10 cellular contexts compared by ENCODE assay signal in the genomic region with DNA sequence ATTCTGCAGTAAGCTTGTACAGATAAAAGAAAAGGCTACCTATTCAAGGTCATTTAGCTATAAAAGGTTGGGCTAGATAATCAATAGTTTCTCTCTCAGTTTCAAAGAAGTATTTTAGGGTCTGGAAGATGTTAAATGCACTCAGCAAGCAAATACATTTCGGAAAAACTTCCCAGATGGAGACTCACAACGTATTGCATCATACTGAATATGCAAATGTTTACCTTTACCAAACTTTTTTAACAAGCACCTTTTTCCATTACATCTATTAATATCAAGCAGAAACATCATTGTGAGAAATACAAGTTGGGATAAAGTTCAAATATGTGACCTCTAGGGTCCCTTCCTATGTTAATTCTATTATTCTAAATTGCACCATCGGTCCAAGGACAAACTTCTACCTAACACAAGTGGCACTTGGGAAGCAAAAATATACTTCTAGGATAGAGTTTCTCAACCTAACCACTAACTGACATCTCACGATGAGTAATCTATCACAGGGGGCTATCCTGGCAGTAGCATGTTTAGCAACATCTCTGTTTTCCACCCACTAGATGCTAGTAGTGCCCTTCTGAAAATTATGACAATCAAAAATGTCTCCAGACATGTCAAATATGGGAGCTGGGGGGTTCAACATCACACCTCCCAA. TPM values are rescaled to one million over a fixed set of nuclear protein-coding genes. Genes with fewer than 3 reads are reported as not detected.
A peak's percentile ranks its signal among the peaks of the same experiment; 100 is the strongest.
DNase-seq lines count a peak whose midpoint lies in the region; ATAC-seq, FAIRE-seq and TF ChIP-seq lines count a peak whose summit lies in the region.
"Had no signal": no experiment of that assay in that cellular context is flagged by ENCODE, and none has a peak within 500 bp of the region (broad histone marks: within the 10 kb centered on the region; RNA-seq: fewer than 3 reads in every experiment).

No MANE protein-coding gene starts in this region.

- H3K27me3 Mint-ChIP-seq in activated CD4-positive, alpha-beta T cell treated with anti-CD3 and anti-CD28 coated beads, Interleukin-2, amount 10 ng/mL, durations not matched to agents 24 days and 14 days, result no peaks in the 10 kb centered on the region
- H3K27me3 Mint-ChIP-seq in endodermal cell (ENCODE audit: insufficient read depth) (no peaks in the 10 kb centered on the region), neural progenitor cell (ENCODE audit: insufficient read depth, low read depth) (peaks cover 2% of the 10 kb centered on the region)

- DNase-seq in activated CD4-positive, alpha-beta T cell treated with anti-CD3 and anti-CD28 coated beads, Interleukin-2, amount 10 ng/mL, durations not matched to agents 24 days and 14 days, result no peak
- no peak for DNase-seq in activated CD4-positive, alpha-beta T cell treated with anti-CD3 and anti-CD28 coated beads, Interleukin-2, amount 50 U/mL, for 4 hours
- DNase-seq in PC-3 (peak; percentile 74), endodermal cell (no peak), dedifferentiated amniotic fluid mesenchymal stem cell (ENCODE audit: extremely low spot score) (no peak), GM12891 (ENCODE audit: insufficient read length, low spot score) (no peak), neural progenitor cell (ENCODE audit: low spot score) (no peak)
- DNase-seq in stimulated activated effector memory CD8-positive, alpha-beta T cell treated with anti-CD3 and anti-CD28 coated beads, Interleukin-12 subunit alpha, Interleukin-12 subunit beta, amount 100 ng/mL, for 72 hours (ENCODE audit: low spot score in 2 of 2), result no peak
- DNase-seq: NCI-H1092 treated with DMSO at 0.1 percent for 48 hours had no signal

- TF ChIP-seq POLR2A in GM12891 (IDR thresholded peaks at IDR 0.05; ENCODE audit: low read depth, low read length), result no peak

- peak overlapping the region; percentile 81 for H3K27ac Mint-ChIP-seq in activated CD4-positive, alpha-beta T cell treated with anti-CD3 and anti-CD28 coated beads, Interleukin-2, amount 10 ng/mL, durations not matched to agents 24 days and 14 days
- peak overlapping the region; percentile 31 for H3K27ac Mint-ChIP-seq in endodermal cell
- H3K27ac Mint-ChIP-seq in stimulated activated effector memory CD8-positive, alpha-beta T cell treated with anti-CD3 and anti-CD28 coated beads, Interleukin-12 subunit alpha, Interleukin-12 subunit beta, amount 100 ng/mL, for 72 hours, result peak overlapping the region; percentile 13
- no peak overlapping the region for H3K27ac Mint-ChIP-seq in neural progenitor cell

- H3K36me3 Mint-ChIP-seq in activated CD4-positive, alpha-beta T cell treated with anti-CD3 and anti-CD28 coated beads, Interleukin-2, amount 10 ng/mL, durations not matched to agents 24 days and 14 days (ENCODE audit: low read depth), result peaks cover 10% of the 10 kb centered on the region
- H3K36me3 Mint-ChIP-seq in endodermal cell (ENCODE audit: low read depth) (peaks cover 2% of the 10 kb centered on the region), neural progenitor cell (peaks cover 17% of the 10 kb centered on the region)
- peaks cover 36% of the 10 kb centered on the region for H3K36me3 Mint-ChIP-seq in stimulated activated effector memory CD8-positive, alpha-beta T cell treated with anti-CD3 and anti-CD28 coated beads, Interleukin-12 subunit alpha, Interleukin-12 subunit beta, amount 100 ng/mL, for 72 hours

- H3K9me3 ChIP-seq in PC-3 (ENCODE audit: low read length) (no peaks in the 10 kb centered on the region), endodermal cell (ENCODE audit: control insufficient read depth, low read length) (no peaks in the 10 kb centered on the region), neural progenitor cell (ENCODE audit: low read depth) (no peaks in the 10 kb centered on the region)
- H3K9me3 ChIP-seq: SJSA1 had no signal

- intact Hi-C loops in activated CD4-positive, alpha-beta T cell treated with anti-CD3 and anti-CD28 coated beads, Interleukin-2, amount 10 ng/mL, durations not matched to agents 24 days and 14 days (cut with micrococcal nuclease), result loop anchor here (1.0 to 2.0 kb wide), 2 partner anchors 14 to 21 kb away; a partner anchor contains a TSS
- intact Hi-C loops in PC-3 (cut with micrococcal nuclease), result no loop called here

- H3K4me1 ChIP-seq in PC-3 (ENCODE audit: insufficient read depth, low read length), result peaks cover 20% of the 10 kb centered on the region
- H3K4me1 ChIP-seq in endodermal cell (ENCODE audit: control insufficient read depth, insufficient read depth, low read length), result peaks cover 2% of the 10 kb centered on the region
- peaks cover 22% of the 10 kb centered on the region for H3K4me1 ChIP-seq in neural progenitor cell

- no peak overlapping the region for H3K9ac ChIP-seq in PC-3 (ENCODE audit: low read length)
- no peak overlapping the region for H3K9ac ChIP-seq in endodermal cell (ENCODE audit: extremely low read depth, low read length, poor library complexity, severe bottlenecking)
- H3K9ac ChIP-seq in neural progenitor cell, result no peak overlapping the region

- H3K4me1 Mint-ChIP-seq in activated CD4-positive, alpha-beta T cell treated with anti-CD3 and anti-CD28 coated beads, Interleukin-2, amount 10 ng/mL, durations not matched to agents 24 days and 14 days, result peaks cover 60% of the 10 kb centered on the region
- H3K4me1 Mint-ChIP-seq in endodermal cell (peaks cover 48% of the 10 kb centered on the region), neural progenitor cell (peaks cover 25% of the 10 kb centered on the region)
- H3K4me1 Mint-ChIP-seq in stimulated activated effector memory CD8-positive, alpha-beta T cell treated with anti-CD3 and anti-CD28 coated beads, Interleukin-12 subunit alpha, Interleukin-12 subunit beta, amount 100 ng/mL, for 72 hours, result peaks cover 78% of the 10 kb centered on the region

- peak overlapping the region; percentile 26 for H3K4me2 ChIP-seq in PC-3 (ENCODE audit: low read length)
- H3K4me2 ChIP-seq in neural progenitor cell, result no peak overlapping the region

- H3K79me2 ChIP-seq in PC-3 (ENCODE audit: low read length) (peaks cover 100% of the 10 kb centered on the region), neural progenitor cell (ENCODE audit: low read depth) (peaks cover 100% of the 10 kb centered on the region)

- TF ChIP-seq CTCF in PC-3 (conservative IDR thresholded peaks at IDR 0.05; ENCODE audit: low read depth, low read length) (no peak), endodermal cell (conservative IDR thresholded peaks at IDR 0.05) (no peak), neural progenitor cell (IDR thresholded peaks at IDR 0.05) (no peak)

- peak; percentile 63 for ATAC-seq in PC-3
- peak; percentile 81 for ATAC-seq in stimulated activated effector memory CD8-positive, alpha-beta T cell treated with anti-CD3 and anti-CD28 coated beads, Interleukin-12 subunit alpha, Interleukin-12 subunit beta, amount 100 ng/mL, for 72 hours

- no peaks in the 10 kb centered on the region for H3F3A ChIP-seq in PC-3 (ENCODE audit: low read length, unreplicated experiment)
- peaks cover 2% of the 10 kb centered on the region for H3F3A ChIP-seq in neural progenitor cell (ENCODE audit: low read depth)

- H3K4me3 Mint-ChIP-seq in activated CD4-positive, alpha-beta T cell treated with anti-CD3 and anti-CD28 coated beads, Interleukin-2, amount 10 ng/mL, durations not matched to agents 24 days and 14 days, result peak overlapping the region; percentile 66
- no peak overlapping the region for H3K4me3 Mint-ChIP-seq in endodermal cell
- peak overlapping the region; percentile 57 for H3K4me3 Mint-ChIP-seq in stimulated activated effector memory CD8-positive, alpha-beta T cell treated with anti-CD3 and anti-CD28 coated beads, Interleukin-12 subunit alpha, Interleukin-12 subunit beta, amount 100 ng/mL, for 72 hours
- H3K4me3 Mint-ChIP-seq in neural progenitor cell, result no peak overlapping the region

- peaks cover 9% of the 10 kb centered on the region; the same call in 1 of the 2 replicates for H3K36me3 ChIP-seq in PC-3 (ENCODE audit: low read depth, low read length)
- peaks cover 11% of the 10 kb centered on the region for H3K36me3 ChIP-seq in endodermal cell (ENCODE audit: control insufficient read depth, insufficient read depth, low read length)
- H3K36me3 ChIP-seq in neural progenitor cell, result no peaks in the 10 kb centered on the region

- 94 to 100% methylated on average over 2 to 4 of the region's 4 CpGs for WGBS in endodermal cell (ENCODE audit: insufficient coverage in 1 of 2, insufficient read length in 1 of 2), 2 experiments

- POLR2A ChIA-PET in PC-3 (lab: Charles Lee; ENCODE audit: unreplicated experiment), result no interaction called here

- no peaks in the 10 kb centered on the region for H3K9me2 ChIP-seq in PC-3 (replicated peaks; ENCODE audit: low read length)

- no peak overlapping the region for H2AFZ ChIP-seq in PC-3 (ENCODE audit: low read length)
- no peak overlapping the region for H2AFZ ChIP-seq in neural progenitor cell (replicated peaks)

- CTCF ChIA-PET in PC-3 (lab: Charles Lee), result no interaction called here

- FAIRE-seq in GM12891 (lab: Jason Lieb, UNC), result no peak

- H3K27ac ChIP-seq in PC-3 (ENCODE audit: low read length) (0 out of 2 replicates have a peak overlapping the region, but pooled peaks have one; percentile 1), endodermal cell (ENCODE audit: low read depth, low read length) (no peak overlapping the region), neural progenitor cell (no peak overlapping the region)
- H3K27ac ChIP-seq: SJSA1 had no signal

- H3K27me3 ChIP-seq in PC-3 (ENCODE audit: low read length) (no peaks in the 10 kb centered on the region), endodermal cell (ENCODE audit: control insufficient read depth, insufficient read depth, low read length, poor library complexity, severe bottlenecking) (no peaks in the 10 kb centered on the region), neural progenitor cell (no peaks in the 10 kb centered on the region)
- H3K27me3 ChIP-seq: SJSA1 had no signal

- H4K20me1 ChIP-seq in PC-3 (ENCODE audit: low read length) (peaks cover 71% of the 10 kb centered on the region), neural progenitor cell (ENCODE audit: low read depth) (peaks cover 100% of the 10 kb centered on the region)

- no peak overlapping the region for H3K4me3 ChIP-seq in PC-3 (ENCODE audit: low read length)
- H3K4me3 ChIP-seq in endodermal cell (ENCODE audit: low read length), result no peak overlapping the region
- H3K4me3 ChIP-seq in neural progenitor cell, result no peak overlapping the region
- H3K4me3 ChIP-seq: SJSA1 had no signal

- no peaks in the 10 kb centered on the region for H3K9me3 Mint-ChIP-seq in activated CD4-positive, alpha-beta T cell treated with anti-CD3 and anti-CD28 coated beads, Interleukin-2, amount 10 ng/mL, durations not matched to agents 24 days and 14 days
- H3K9me3 Mint-ChIP-seq in endodermal cell (no peaks in the 10 kb centered on the region), neural progenitor cell (no peaks in the 10 kb centered on the region)
- no peaks in the 10 kb centered on the region for H3K9me3 Mint-ChIP-seq in stimulated activated effector memory CD8-positive, alpha-beta T cell treated with anti-CD3 and anti-CD28 coated beads, Interleukin-12 subunit alpha, Interleukin-12 subunit beta, amount 100 ng/mL, for 72 hours

- no TSS peak for BruUV-seq in PC-3 (replicated peaks; lab: Mats Ljungman, UMichigan)

RNA-seq across cellular contexts. Expression of a gene that starts 14.6 kb away (rescaled TPM):
- 79.7 and 82.8 TPM in 2 replicates for total RNA-seq in activated CD4-positive, alpha-beta T cell treated with anti-CD3 and anti-CD28 coated beads, Interleukin-2, amount 10 ng/mL, durations not matched to agents 24 days and 14 days
- total RNA-seq in PC-3 (2014; rRNA removed) (47.6 and 63.2 TPM in 2 replicates), endodermal cell (100 to 1,000 TPM; 137 to 144 TPM), neural progenitor cell (ENCODE audit: low replicate concordance) (114 and 136 TPM in 2 replicates)
- 51.0 TPM for polyA plus RNA-seq in endodermal cell (2013, experiment 1 of 2)
- 47.0 TPM for polyA plus RNA-seq in endodermal cell (2013, experiment 2 of 2)
- 16.8 TPM for polyA plus RNA-seq in GM12891 (2012; ENCODE audit: low read depth, missing spikeins)

Comparison
In these comparisons a context has a peak if more than half of its experiments do, and no peak if none do; other contexts are left out.
1. H3K4me3 Mint-ChIP-seq: peak in activated CD4-positive, alpha-beta T cell treated with anti-CD3 and anti-CD28 coated beads, Interleukin-2, amount 10 ng/mL, durations not matched to agents 24 days and 14 days (single experiment) and stimulated activated effector memory CD8-positive, alpha-beta T cell treated with anti-CD3 and anti-CD28 coated beads, Interleukin-12 subunit alpha, Interleukin-12 subunit beta, amount 100 ng/mL, for 72 hours (single experiment); none in endodermal cell (single experiment) and neural progenitor cell (single experiment).